13 cellular contexts compared by ENCODE assay signal in genomic region chr1:25486602-25487001, GRCh38. TPM values are rescaled to one million over a fixed set of nuclear protein-coding genes. Genes with fewer than 3 reads are reported as not detected.
A peak's percentile ranks its signal among the peaks of the same experiment; 100 is the strongest.
DNase-seq lines count a peak whose midpoint lies in the region; ATAC-seq, FAIRE-seq and TF ChIP-seq lines count a peak whose summit lies in the region.
"Had no signal": no experiment of that assay in that cellular context is flagged by ENCODE, and none has a peak within 500 bp of the region (broad histone marks: within the 10 kb centered on the region; RNA-seq: fewer than 3 reads in every experiment).

No MANE protein-coding gene starts in this region.

- peak; percentile 74 for ATAC-seq in SK-N-SH treated with all-trans-retinoic acid at 6 μM for 48 hours
- no peak for ATAC-seq in HG02870 (IDR thresholded peaks at IDR 0.05; ENCODE audit: unreplicated experiment)
- ATAC-seq: stimulated activated naive B cell treated with anti-CD40 and anti-IgM and Interleukin-4, amounts not matched to agents 10 μg/mL and 1 μg/mL and 100 μg/mL, for 72 hours had no signal

- TF ChIP-seq CTCF in AG10803 (conservative IDR thresholded peaks at IDR 0.05; ENCODE audit: low read length): peak; percentile 49
- TF ChIP-seq CTCF in fibroblast of the aortic adventitia (IDR thresholded peaks at IDR 0.05; ENCODE audit: insufficient read depth, low read length): peak; percentile 45
- no peak for TF ChIP-seq CTCF in D721Med (IDR thresholded peaks at IDR 0.05; ENCODE audit: insufficient read depth, missing control alignments)

- FAIRE-seq in H54 (lab: Jason Lieb, UNC) (peak; percentile 11), D721Med (lab: Jason Lieb, UNC) (no peak)

- no peak for TF ChIP-seq POLR2A in H54 (IDR thresholded peaks at IDR 0.05; ENCODE audit: low read depth, low read length)

- DNase-seq in AG10803 (ENCODE audit: low read depth): peak; percentile 48
- DNase-seq in H54 (ENCODE audit: insufficient read length, low spot score): no peak
- peak; percentile 33 for DNase-seq in fibroblast of the aortic adventitia (ENCODE audit: low read depth)
- no peak for DNase-seq in NCI-H2081 treated with DMSO at 0.1 percent for 48 hours (lab: John Stamatoyannopoulos, UW)
- no peak for DNase-seq in NOMO-1 treated with DMSO at 0.1 percent for 48 hours (lab: John Stamatoyannopoulos, UW; ENCODE audit: unreplicated experiment)
- DNase-seq in D721Med (ENCODE audit: insufficient read length, low spot score): no peak
- DNase-seq: DMS153; hippocampal formation; NCI-H2081; stimulated activated naive B cell treated with anti-CD40 and anti-IgM and Interleukin-4, amounts not matched to agents 10 μg/mL and 1 μg/mL and 100 μg/mL, for 72 hours had no signal

- H3K4me3 ChIP-seq in AG10803 (ENCODE audit: low read length): no peak overlapping the region
- no peak overlapping the region for H3K4me3 ChIP-seq in fibroblast of the aortic adventitia (ENCODE audit: low read depth, low read length)
- H3K4me3 ChIP-seq: SK-N-MC had no signal

TF ChIP-seq in SK-N-SH treated with all-trans-retinoic acid at 6 μM for 48 hours, 23 proteins besides CTCF, POLR2A, EP300 and RAD21:
- no peak for TF ChIP-seq CSRNP3 (CRISPR knock-in tag; IDR thresholded peaks at IDR 0.05)

RNA-seq across cellular contexts. Expression of gene MACO1, which starts 55.9 kb away (rescaled TPM):
- total RNA-seq in fibroblast of the aortic adventitia (ENCODE audit: low replicate concordance): 17.3 and 23.4 TPM in 2 replicates

RNA-seq across cellular contexts. Expression of gene LDLRAP1, which starts 56.8 kb away (rescaled TPM):
- 5.3 and 12.4 TPM in 2 replicates for total RNA-seq in fibroblast of the aortic adventitia (ENCODE audit: low replicate concordance)

Comparison
In these comparisons a context has a peak if more than half of its experiments do, and no peak if none do; other contexts are left out.
1. DNase-seq: peak in AG10803 (single experiment) and fibroblast of the aortic adventitia (single experiment); none in H54 (single experiment), NCI-H2081 treated with DMSO at 0.1 percent for 48 hours (single experiment), NOMO-1 treated with DMSO at 0.1 percent for 48 hours (single experiment) and D721Med (single experiment).